Comparison of ENCODE assay signal across 9 cellular contexts in genomic region chrX:119887721-119888425, GRCh38. TPM values are rescaled to one million over a fixed set of nuclear protein-coding genes. Genes with fewer than 3 reads are reported as not detected.
A peak's percentile ranks its signal among the peaks of the same experiment; 100 is the strongest.
DNase-seq lines count a peak whose midpoint lies in the region; TF ChIP-seq lines count a peak whose summit lies in the region.
"Had no signal": no experiment of that assay in that cellular context is flagged by ENCODE, and none has a peak within 500 bp of the region (broad histone marks: within the 10 kb centered on the region; RNA-seq: fewer than 3 reads in every experiment).

No MANE protein-coding gene starts in this region.

- peak; percentile 34 for TF ChIP-seq CTCF in liver (IDR thresholded peaks at IDR 0.05; ENCODE audit: low read depth, low read length, missing input control)

- H3K4me3 ChIP-seq in liver (ENCODE audit: low read depth in 1 of 3, low read length in 3 of 3) = peak overlapping the region in 1 of 3 donors; percentile 29

- DNase-seq in DMS53 treated with DMSO at 0.1 percent for 48 hours (lab: John Stamatoyannopoulos, UW; ENCODE audit: unreplicated experiment) (peak; percentile 56), HCEC 1CT (peak; percentile 14), NCI-H2227 (lab: John Stamatoyannopoulos, UW; ENCODE audit: unreplicated experiment) (peak; percentile 93), dermis blood vessel endothelial cell (peak; percentile 74), NCI-H2107 (lab: John Stamatoyannopoulos, UW) (no peak)
- DNase-seq in activated CD4-positive, alpha-beta T cell treated with anti-CD3 and anti-CD28 coated beads, Interleukin-2, amount 10 ng/mL, durations not matched to agents 24 days and 14 days = peak; percentile 86
- DNase-seq in stimulated activated CD8-positive, alpha-beta memory T cell treated with anti-CD3 and anti-CD28 coated beads, Interleukin-12 subunit alpha, Interleukin-12 subunit beta, amount 100 ng/mL, for 4 hours (ENCODE audit: low read depth) = peak; percentile 19

- H3K27ac ChIP-seq in liver (ENCODE audit: low read depth in 1 of 2, low read length in 2 of 2) = no peak overlapping the region

- peak; percentile 27 to 66 for TF ChIP-seq RAD21 in liver (IDR thresholded peaks at IDR 0.05)

- H3K36me3 Mint-ChIP-seq in activated CD4-positive, alpha-beta T cell treated with anti-CD3 and anti-CD28 coated beads, Interleukin-2, amount 10 ng/mL, durations not matched to agents 24 days and 14 days (ENCODE audit: low read depth) = no peaks in the 10 kb centered on the region

- H3K4me1 Mint-ChIP-seq in activated CD4-positive, alpha-beta T cell treated with anti-CD3 and anti-CD28 coated beads, Interleukin-2, amount 10 ng/mL, durations not matched to agents 24 days and 14 days = peaks cover 4% of the 10 kb centered on the region

- no peak overlapping the region for H3K27ac Mint-ChIP-seq in activated CD4-positive, alpha-beta T cell treated with anti-CD3 and anti-CD28 coated beads, Interleukin-2, amount 10 ng/mL, durations not matched to agents 24 days and 14 days

- H3K4me1 ChIP-seq in liver (ENCODE audit: control insufficient read depth in 4 of 4, insufficient read depth in 4 of 4, low read length in 3 of 4) = peaks cover 0 to 5% (median 2%) of the 10 kb centered on the region in 4 donors

- H3K36me3 ChIP-seq in liver (ENCODE audit: control insufficient read depth in 4 of 4, insufficient read depth in 3 of 4, low read depth in 1 of 4, low read length in 3 of 4) = no peaks in the 10 kb centered on the region

- no peak overlapping the region for H3K9ac ChIP-seq in liver (ENCODE audit: low read depth in 1 of 2, low read length in 2 of 2)

- no peaks in the 10 kb centered on the region for H3K27me3 ChIP-seq in liver (ENCODE audit: control insufficient read depth in 4 of 4, insufficient read depth in 4 of 4, low read length in 3 of 4)

- H3K9me3 ChIP-seq in liver (ENCODE audit: control insufficient read depth in 4 of 4, low read length in 3 of 4) = no peaks in the 10 kb centered on the region

- intact Hi-C loops in activated CD4-positive, alpha-beta T cell treated with anti-CD3 and anti-CD28 coated beads, Interleukin-2, amount 10 ng/mL, durations not matched to agents 24 days and 14 days (cut with micrococcal nuclease) = loop anchor here (10.0 kb wide), 1 partner anchor 313 kb away; the partner anchor contains the start of gene UBE2A

- H3K27me3 Mint-ChIP-seq in activated CD4-positive, alpha-beta T cell treated with anti-CD3 and anti-CD28 coated beads, Interleukin-2, amount 10 ng/mL, durations not matched to agents 24 days and 14 days = no peaks in the 10 kb centered on the region

- H3K9me3 Mint-ChIP-seq in activated CD4-positive, alpha-beta T cell treated with anti-CD3 and anti-CD28 coated beads, Interleukin-2, amount 10 ng/mL, durations not matched to agents 24 days and 14 days = no peaks in the 10 kb centered on the region

- H3K4me3 Mint-ChIP-seq in activated CD4-positive, alpha-beta T cell treated with anti-CD3 and anti-CD28 coated beads, Interleukin-2, amount 10 ng/mL, durations not matched to agents 24 days and 14 days = peak overlapping the region; percentile 57

- WGBS in liver = 12% methylated on average over 40 of the region's 40 CpGs

TF ChIP-seq in liver, 16 proteins besides CTCF, POLR2A, EP300 and RAD21:
- TF ChIP-seq ATF3 (IDR thresholded peaks at IDR 0.05) = no peak
- TF ChIP-seq, protein P1, sequence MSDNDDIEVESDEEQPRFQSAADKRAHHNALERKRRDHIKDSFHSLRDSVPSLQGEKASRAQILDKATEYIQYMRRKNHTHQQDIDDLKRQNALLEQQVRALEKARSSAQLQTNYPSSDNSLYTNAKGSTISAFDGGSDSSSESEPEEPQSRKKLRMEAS (IDR thresholded peaks at IDR 0.05) = no peak
- no peak for TF ChIP-seq HNF4A (conservative IDR thresholded peaks at IDR 0.05)
- TF ChIP-seq JUND (IDR thresholded peaks at IDR 0.05) = no peak
- no peak for TF ChIP-seq RXRA (IDR thresholded peaks at IDR 0.05)
- no peak for TF ChIP-seq FOXA2 (IDR thresholded peaks at IDR 0.05)
- no peak for TF ChIP-seq EGR1 (IDR thresholded peaks at IDR 0.05; ENCODE audit: low read depth in 2 of 2)
- TF ChIP-seq NR2F2 (IDR thresholded peaks at IDR 0.05) = no peak
- TF ChIP-seq, protein P2, sequence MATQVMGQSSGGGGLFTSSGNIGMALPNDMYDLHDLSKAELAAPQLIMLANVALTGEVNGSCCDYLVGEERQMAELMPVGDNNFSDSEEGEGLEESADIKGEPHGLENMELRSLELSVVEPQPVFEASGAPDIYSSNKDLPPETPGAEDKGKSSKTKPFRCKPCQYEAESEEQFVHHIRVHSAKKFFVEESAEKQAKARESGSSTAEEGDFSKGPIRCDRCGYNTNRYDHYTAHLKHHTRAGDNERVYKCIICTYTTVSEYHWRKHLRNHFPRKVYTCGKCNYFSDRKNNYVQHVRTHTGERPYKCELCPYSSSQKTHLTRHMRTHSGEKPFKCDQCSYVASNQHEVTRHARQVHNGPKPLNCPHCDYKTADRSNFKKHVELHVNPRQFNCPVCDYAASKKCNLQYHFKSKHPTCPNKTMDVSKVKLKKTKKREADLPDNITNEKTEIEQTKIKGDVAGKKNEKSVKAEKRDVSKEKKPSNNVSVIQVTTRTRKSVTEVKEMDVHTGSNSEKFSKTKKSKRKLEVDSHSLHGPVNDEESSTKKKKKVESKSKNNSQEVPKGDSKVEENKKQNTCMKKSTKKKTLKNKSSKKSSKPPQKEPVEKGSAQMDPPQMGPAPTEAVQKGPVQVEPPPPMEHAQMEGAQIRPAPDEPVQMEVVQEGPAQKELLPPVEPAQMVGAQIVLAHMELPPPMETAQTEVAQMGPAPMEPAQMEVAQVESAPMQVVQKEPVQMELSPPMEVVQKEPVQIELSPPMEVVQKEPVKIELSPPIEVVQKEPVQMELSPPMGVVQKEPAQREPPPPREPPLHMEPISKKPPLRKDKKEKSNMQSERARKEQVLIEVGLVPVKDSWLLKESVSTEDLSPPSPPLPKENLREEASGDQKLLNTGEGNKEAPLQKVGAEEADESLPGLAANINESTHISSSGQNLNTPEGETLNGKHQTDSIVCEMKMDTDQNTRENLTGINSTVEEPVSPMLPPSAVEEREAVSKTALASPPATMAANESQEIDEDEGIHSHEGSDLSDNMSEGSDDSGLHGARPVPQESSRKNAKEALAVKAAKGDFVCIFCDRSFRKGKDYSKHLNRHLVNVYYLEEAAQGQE (IDR thresholded peaks at IDR 0.05) = no peak
- TF ChIP-seq YY1 (IDR thresholded peaks at IDR 0.05) = no peak
- TF ChIP-seq HNF4G (IDR thresholded peaks at IDR 0.05) = no peak
- TF ChIP-seq TAF1 (conservative IDR thresholded peaks at IDR 0.05) = no peak
- no peak for TF ChIP-seq SP1 (IDR thresholded peaks at IDR 0.05)
- TF ChIP-seq GABPA (IDR thresholded peaks at IDR 0.05 in 1 of 2, conservative IDR thresholded peaks at IDR 0.05 in 1 of 2) = no peak
- TF ChIP-seq ZBTB33 (IDR thresholded peaks at IDR 0.05) = no peak

RNA-seq across cellular contexts. Expression of gene AKAP14, which starts 7.8 kb away (rescaled TPM):
- not detected in 2 replicates for total RNA-seq in activated CD4-positive, alpha-beta T cell treated with anti-CD3 and anti-CD28 coated beads, Interleukin-2, amount 10 ng/mL, durations not matched to agents 24 days and 14 days
- total RNA-seq in dermis blood vessel endothelial cell (not detected in 2 replicates), liver (not detected)
- not detected for polyA plus RNA-seq in liver
- total RNA-seq: T-helper 1 cell treated with Interleukin-12 subunit alpha and Interleukin-12 subunit beta and Interleukin-4 antibody, amounts not matched to agents 30 ng/mL and 1 ng/mL, for 36 hours had no signal

RNA-seq across cellular contexts. Expression of gene NDUFA1, which starts 16.2 kb away (rescaled TPM):
- total RNA-seq in activated CD4-positive, alpha-beta T cell treated with anti-CD3 and anti-CD28 coated beads, Interleukin-2, amount 10 ng/mL, durations not matched to agents 24 days and 14 days = 75.1 and 79.0 TPM in 2 replicates
- total RNA-seq in dermis blood vessel endothelial cell (52.0 and 89.2 TPM in 2 replicates), liver (10 to 100 TPM; 27.4 to 53.2 TPM)
- 100 to 1,000 TPM in 1 of 2 donors, 10 to 100 TPM in 1; 73.4 to 260 TPM for polyA plus RNA-seq in liver

RNA-seq across cellular contexts. Expression of gene RNF113A, which starts 16.3 kb away (rescaled TPM):
- total RNA-seq in activated CD4-positive, alpha-beta T cell treated with anti-CD3 and anti-CD28 coated beads, Interleukin-2, amount 10 ng/mL, durations not matched to agents 24 days and 14 days = 25.2 and 26.7 TPM in 2 replicates
- total RNA-seq in dermis blood vessel endothelial cell (18.0 and 19.6 TPM in 2 replicates), liver (1 to 10 TPM; 6.6 to 7.1 TPM)
- 10 to 100 TPM in 1 of 2 donors, 1 to 10 TPM in 1; 9.9 to 10.1 TPM for polyA plus RNA-seq in liver

RNA-seq across cellular contexts. Expression of gene UPF3B, which starts 35.1 kb away (rescaled TPM):
- 12.4 and 12.6 TPM in 2 replicates for total RNA-seq in activated CD4-positive, alpha-beta T cell treated with anti-CD3 and anti-CD28 coated beads, Interleukin-2, amount 10 ng/mL, durations not matched to agents 24 days and 14 days
- total RNA-seq in dermis blood vessel endothelial cell (1.9 and 4.0 TPM in 2 replicates), liver (1 to 10 TPM; 3.3 TPM)
- 1 to 10 TPM; 4.5 to 4.6 TPM for polyA plus RNA-seq in liver

RNA-seq across cellular contexts. Expression of gene NKAP, which starts 55.7 kb away (rescaled TPM):
- 8.9 and 10.2 TPM in 2 replicates for total RNA-seq in activated CD4-positive, alpha-beta T cell treated with anti-CD3 and anti-CD28 coated beads, Interleukin-2, amount 10 ng/mL, durations not matched to agents 24 days and 14 days
- 3.5 and 4.4 TPM in 2 replicates for total RNA-seq in dermis blood vessel endothelial cell
- total RNA-seq in liver = 1 to 10 TPM; 2.9 to 3.3 TPM
- 1 to 10 TPM; 2.4 TPM for polyA plus RNA-seq in liver
